8 cellular contexts compared by ENCODE assay signal in genomic region chr13:26557051-26557392, GRCh38. TPM values are rescaled to one million over a fixed set of nuclear protein-coding genes. Genes with fewer than 3 reads are reported as not detected.
DNase-seq lines count a peak whose midpoint lies in the region; ATAC-seq and TF ChIP-seq lines count a peak whose summit lies in the region.

No MANE protein-coding gene starts in this region.

- H3K27me3 Mint-ChIP-seq in MCF 10A (ENCODE audit: insufficient read depth, unreplicated experiment) = peaks cover 11% of the 10 kb centered on the region

- intact Hi-C loops in MCF 10A (cut with micrococcal nuclease) = loop anchor here (5.0 to 10.0 kb wide), 4 partner anchors 58 to 370 kb away; no protein-coding TSS in a partner anchor

- no peak for TF ChIP-seq CTCF in MCF 10A (IDR thresholded peaks at IDR 0.05; ENCODE audit: unreplicated experiment)

- H3K36me3 ChIP-seq in ES-I3 (ENCODE audit: insufficient read depth, low read length) (no peaks in the 10 kb centered on the region), muscle layer of duodenum (ENCODE audit: control insufficient read depth in 1 of 2, insufficient read depth in 2 of 2, low read length in 2 of 2) (no peaks in the 10 kb centered on the region)
- no peaks in the 10 kb centered on the region for H3K36me3 ChIP-seq in effector memory CD4-positive, alpha-beta T cell (ENCODE audit: control insufficient read depth, insufficient read depth, low read length)

- H3K27ac Mint-ChIP-seq in MCF 10A (ENCODE audit: low read depth, unreplicated experiment) = no peak overlapping the region

- H3K4me1 Mint-ChIP-seq in MCF 10A (ENCODE audit: insufficient read depth, unreplicated experiment) = peaks cover 15% of the 10 kb centered on the region

- H3K4me1 ChIP-seq in ES-I3 (ENCODE audit: insufficient read depth, low read length) = peaks cover 12% of the 10 kb centered on the region
- peaks cover 0 to 12% of the 10 kb centered on the region in 2 donors for H3K4me1 ChIP-seq in muscle layer of duodenum (ENCODE audit: control insufficient read depth in 1 of 2, insufficient read depth in 2 of 2, low read length in 2 of 2)
- peaks cover 7% of the 10 kb centered on the region for H3K4me1 ChIP-seq in effector memory CD4-positive, alpha-beta T cell (ENCODE audit: control insufficient read depth, insufficient read depth, low read length, poor library complexity, severe bottlenecking)

- H3K4me3 ChIP-seq in muscle layer of duodenum (ENCODE audit: low read depth in 1 of 2, low read length in 2 of 2) = peak overlapping the region; percentile 42 to 48
- H3K4me3 ChIP-seq in effector memory CD4-positive, alpha-beta T cell (ENCODE audit: insufficient read depth, low read depth, low read length, poor library complexity, severe bottlenecking) = no peak overlapping the region

- H3K9me3 Mint-ChIP-seq in MCF 10A (ENCODE audit: unreplicated experiment) = no peaks in the 10 kb centered on the region

- DNase-seq in MCF 10A (ENCODE audit: unreplicated experiment) (no peak), foreskin melanocyte (no peak)
- DNase-seq in central memory CD4-positive, alpha-beta T cell = no peak
- no peak for DNase-seq in effector memory CD4-positive, alpha-beta T cell

- CTCF ChIA-PET in MCF 10A (lab: Yijun Ruan, JAX) = interaction anchor here (0.6 to 1.5 kb wide), 6 partner anchors 63 to 374 kb away, joined by 3 to 5 read pairs (median 3); no protein-coding TSS in a partner anchor

- peak overlapping the region; percentile 73 for H3K9ac ChIP-seq in ES-I3 (ENCODE audit: low read depth, low read length)

- POLR2A ChIA-PET in MCF 10A (lab: Yijun Ruan, JAX) = interaction anchor here (0.7 to 3.5 kb wide), 10 partner anchors 9 to 1335 kb away, joined by 4 to 20 read pairs (median 8); partner anchors contain the start of gene RNF6

- H3K27me3 ChIP-seq in muscle layer of duodenum (ENCODE audit: low read depth, low read length) = no peaks in the 10 kb centered on the region
- no peaks in the 10 kb centered on the region for H3K27me3 ChIP-seq in effector memory CD4-positive, alpha-beta T cell (replicated peaks; ENCODE audit: control insufficient read depth, insufficient read depth, low read length, poor library complexity, severe bottlenecking)

- peak overlapping the region; percentile 69 for H3K4me3 Mint-ChIP-seq in MCF 10A (ENCODE audit: unreplicated experiment)

- no peak overlapping the region for H3K27ac ChIP-seq in muscle layer of duodenum (ENCODE audit: low read length)
- H3K27ac ChIP-seq in effector memory CD4-positive, alpha-beta T cell (ENCODE audit: insufficient read depth, low read length, poor library complexity, severe bottlenecking) = no peak overlapping the region

- H3K9me3 ChIP-seq in ES-I3 (ENCODE audit: control insufficient read depth, insufficient read depth, low read length) (no peaks in the 10 kb centered on the region), muscle layer of duodenum (ENCODE audit: control insufficient read depth in 1 of 2, low read length in 2 of 2) (no peaks in the 10 kb centered on the region)
- H3K9me3 ChIP-seq in effector memory CD4-positive, alpha-beta T cell (ENCODE audit: control insufficient read depth, low read length) = no peaks in the 10 kb centered on the region

- ATAC-seq in HG02973 (IDR thresholded peaks at IDR 0.05; ENCODE audit: unreplicated experiment) = peak; percentile 41
- no peak for ATAC-seq in HG02678 (IDR thresholded peaks at IDR 0.05; ENCODE audit: unreplicated experiment)

- BruUV-seq in MCF 10A (replicated peaks; lab: Mats Ljungman, UMichigan) = no TSS peak

- H3K36me3 Mint-ChIP-seq in MCF 10A (ENCODE audit: insufficient read depth, unreplicated experiment) = no peaks in the 10 kb centered on the region

RNA-seq across cellular contexts. Expression of gene WASF3, which starts 0.5 kb away (rescaled TPM):
- total RNA-seq in MCF 10A (2022) = 21.8 and 24.0 TPM in 2 replicates
